ENCODE assay signal across 12 cellular contexts in the genomic region with DNA sequence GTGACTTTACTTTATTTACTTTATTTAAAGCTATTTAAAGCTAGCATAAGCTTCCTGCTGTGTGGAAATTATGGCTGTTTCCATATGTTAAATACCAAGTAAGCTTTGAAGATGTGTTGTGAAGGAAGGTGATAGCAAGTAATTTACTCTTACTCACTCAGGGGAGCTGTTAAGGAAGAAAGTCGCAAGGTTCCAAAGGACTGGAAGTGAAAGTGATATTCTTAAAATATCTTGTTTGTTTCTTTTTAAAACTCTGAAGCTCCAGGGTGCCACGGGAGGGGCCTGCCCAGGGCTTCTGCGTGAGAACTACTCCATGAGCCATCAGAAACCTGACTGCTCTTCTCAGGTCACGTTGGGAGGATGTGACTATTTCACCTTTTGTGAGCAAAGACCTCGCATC.
DNase-seq lines count a peak whose midpoint lies in the region; ATAC-seq lines count a peak whose summit lies in the region.
"Had no signal": no experiment of that assay in that cellular context is flagged by ENCODE, and none has a peak within 500 bp of the region (broad histone marks: within the 10 kb centered on the region; RNA-seq: fewer than 3 reads in every experiment).

No MANE protein-coding gene starts in this region.

- no peaks in the 10 kb centered on the region; the same call in 1 of the 2 replicates for H3K36me3 ChIP-seq in BLaER1
- H3K36me3 ChIP-seq in CD8-positive, alpha-beta memory T cell (ENCODE audit: insufficient read depth, low read length), result no peaks in the 10 kb centered on the region

- no peaks in the 10 kb centered on the region for H3K9me3 Mint-ChIP-seq in T-cell
- no peaks in the 10 kb centered on the region for H3K9me3 Mint-ChIP-seq in CD8-positive, alpha-beta memory T cell
- H3K9me3 Mint-ChIP-seq: neural crest cell had no signal

- no peak overlapping the region for H3K9ac ChIP-seq in BLaER1

- no peaks in the 10 kb centered on the region for H3K27me3 ChIP-seq in BLaER1
- H3K27me3 ChIP-seq in CD8-positive, alpha-beta memory T cell (ENCODE audit: insufficient read depth, low read length, poor library complexity, severe bottlenecking), result no peaks in the 10 kb centered on the region

- DNase-seq in T-cell (peak in 1 of 34 experiments; percentile 14), medulla oblongata (ENCODE audit: extremely low spot score) (peak; percentile 22), A172 (ENCODE audit: low spot score) (no peak), ureter (ENCODE audit: low spot score) (no peak)
- DNase-seq in CD8-positive, alpha-beta memory T cell, result no peak
- DNase-seq: activated T-cell treated with anti-CD3 and anti-CD28 coated beads for 4 hours, hippocampal formation, NCI-H1930 had no signal

- H3K4me2 ChIP-seq in BLaER1, result peak overlapping the region; percentile 50

- H3K9me3 ChIP-seq in BLaER1, result no peaks in the 10 kb centered on the region
- no peaks in the 10 kb centered on the region for H3K9me3 ChIP-seq in CD8-positive, alpha-beta memory T cell (ENCODE audit: low read length)

- no peaks in the 10 kb centered on the region for H4K20me1 ChIP-seq in BLaER1

- POLR2A ChIA-PET in T-cell (lab: Charles Lee), result no interaction called here
- POLR2A ChIA-PET in CD8-positive, alpha-beta memory T cell (lab: Charles Lee), result no interaction called here

- CTCF ChIA-PET in T-cell (lab: Charles Lee), result interaction anchor here in 1 of 2 donors (0.5 kb wide), 1 partner anchor 183 kb away, joined by 3 read pairs; no protein-coding TSS in a partner anchor
- CTCF ChIA-PET in CD8-positive, alpha-beta memory T cell (lab: Charles Lee), result interaction anchor here (1.3 kb wide), 1 partner anchor 11 kb away, joined by 3 read pairs; no protein-coding TSS in a partner anchor

- peaks cover 31 to 58% (median 34%) of the 10 kb centered on the region in 3 donors for H3K4me1 Mint-ChIP-seq in T-cell
- H3K4me1 Mint-ChIP-seq in CD8-positive, alpha-beta memory T cell, result peaks cover 3 to 5% (median 4%) of the 10 kb centered on the region in 3 donors

- H3K27me3 Mint-ChIP-seq in T-cell, result no peaks in the 10 kb centered on the region
- peaks cover 6 to 16% of the 10 kb centered on the region in 2 donors for H3K27me3 Mint-ChIP-seq in CD8-positive, alpha-beta memory T cell

- ATAC-seq in GM18868 (IDR thresholded peaks at IDR 0.05; ENCODE audit: unreplicated experiment) (peak; percentile 62), T-cell (replicated peaks in 1 of 4) (peak; percentile 26 to 71 (median 32)), HG02759 (IDR thresholded peaks at IDR 0.05; ENCODE audit: unreplicated experiment) (no peak)

- H3K4me1 ChIP-seq in BLaER1, result peaks cover 19% of the 10 kb centered on the region
- H3K4me1 ChIP-seq in CD8-positive, alpha-beta memory T cell (ENCODE audit: insufficient read depth, low read length), result peaks cover 25% of the 10 kb centered on the region

- H3K36me3 Mint-ChIP-seq in T-cell, result no peaks in the 10 kb centered on the region
- no peaks in the 10 kb centered on the region for H3K36me3 Mint-ChIP-seq in CD8-positive, alpha-beta memory T cell

- H3K4me3 ChIP-seq in BLaER1, result no peak overlapping the region
- H3K4me3 ChIP-seq in CD8-positive, alpha-beta memory T cell (ENCODE audit: low read length), result no peak overlapping the region

- H3K4me3 Mint-ChIP-seq in T-cell, result no peak overlapping the region
- no peak overlapping the region for H3K4me3 Mint-ChIP-seq in CD8-positive, alpha-beta memory T cell
- H3K4me3 Mint-ChIP-seq: neural crest cell had no signal

- H3K27ac Mint-ChIP-seq in T-cell, result peak overlapping the region; percentile 36 to 50
- peak overlapping the region in 2 of 8 donors; percentile 41 to 78 for H3K27ac Mint-ChIP-seq in CD8-positive, alpha-beta memory T cell

- no peak overlapping the region for H3K27ac ChIP-seq in BLaER1
- H3K27ac ChIP-seq in CD8-positive, alpha-beta memory T cell (ENCODE audit: low read depth, low read length), result no peak overlapping the region
